23 cellular contexts compared by ENCODE assay signal in genomic region chr4:83658806-83659205, GRCh38.
"Had no signal": no experiment of that assay in that cellular context is flagged by ENCODE, and none has a peak within 500 bp of the region (broad histone marks: within the 10 kb centered on the region; RNA-seq: fewer than 3 reads in every experiment).

No MANE protein-coding gene starts in this region.

- DNase-seq: effector CD4-positive, alpha-beta T cell; foreskin fibroblast; glutamatergic neuron; islet precursor cell; left ventricle myocardium inferior; mesenchymal stem cell; naive B cell; occipital lobe; pancreas; right lobe of liver; spleen; stimulated activated CD4-positive, alpha-beta T cell treated with anti-CD3 and anti-CD28 coated beads, Interleukin-15, amount 100 ng/mL, for 24 hours; stimulated activated CD4-positive, alpha-beta T cell treated with anti-CD3 and anti-CD28 coated beads, Interleukin-1b, Interleukin-23, amount 100 ng/mL, for 48 hours; stimulated activated CD4-positive, alpha-beta T cell treated with anti-CD3 and anti-CD28 coated beads, Interleukin-4, amount 100 ng/mL, for 24 hours; testis had no signal

- H3K4me3 Mint-ChIP-seq: naive B cell; nephron; stimulated activated memory B cell treated with anti-CD40 and anti-IgM and Interleukin-4, amounts not matched to agents 10 μg/mL and 1 μg/mL and 100 μg/mL, for 72 hours; stimulated activated naive CD8-positive, alpha-beta T cell treated with anti-CD3 and anti-CD28 coated beads, Interleukin-15, Interleukin-2, amounts not matched to agents 100 ng/mL and 50 ng/mL, for 24 hours had no signal

- H3K36me3 ChIP-seq: gastroesophageal sphincter, left ventricle myocardium inferior, pancreas, right lobe of liver, spleen, tibial nerve had no signal

- H3K27me3 ChIP-seq: gastroesophageal sphincter, pancreas, right lobe of liver, testis, tibial nerve had no signal

- H3K36me3 Mint-ChIP-seq: naive B cell; stimulated activated memory B cell treated with anti-CD40 and anti-IgM and Interleukin-4, amounts not matched to agents 10 μg/mL and 1 μg/mL and 100 μg/mL, for 72 hours had no signal

- H3K4me1 ChIP-seq: gastroesophageal sphincter, left ventricle myocardium inferior, pancreas, right lobe of liver, testis had no signal

- H3K27ac Mint-ChIP-seq: naive B cell; nephron; progenitor cell of endocrine pancreas; stimulated activated memory B cell treated with anti-CD40 and anti-IgM and Interleukin-4, amounts not matched to agents 10 μg/mL and 1 μg/mL and 100 μg/mL, for 72 hours; stimulated activated naive CD8-positive, alpha-beta T cell treated with anti-CD3 and anti-CD28 coated beads, Interleukin-15, Interleukin-2, amounts not matched to agents 100 ng/mL and 50 ng/mL, for 24 hours had no signal

- H3K9me3 Mint-ChIP-seq: nephron; stimulated activated memory B cell treated with anti-CD40 and anti-IgM and Interleukin-4, amounts not matched to agents 10 μg/mL and 1 μg/mL and 100 μg/mL, for 72 hours; stimulated activated naive CD8-positive, alpha-beta T cell treated with anti-CD3 and anti-CD28 coated beads, Interleukin-15, Interleukin-2, amounts not matched to agents 100 ng/mL and 50 ng/mL, for 24 hours had no signal

- H3K27me3 Mint-ChIP-seq: stimulated activated memory B cell treated with anti-CD40 and anti-IgM and Interleukin-4, amounts not matched to agents 10 μg/mL and 1 μg/mL and 100 μg/mL, for 72 hours had no signal

- FAIRE-seq: pancreas had no signal

- H3K9me3 ChIP-seq: gastroesophageal sphincter, left ventricle myocardium inferior, pancreas, right lobe of liver, spleen, testis, tibial nerve had no signal

- H3K4me3 ChIP-seq: coronary artery, gastroesophageal sphincter, left ventricle myocardium inferior, lung, pancreas, right lobe of liver, spleen, testis, tibial nerve had no signal

- ATAC-seq: gastroesophageal sphincter; pancreas; right lobe of liver; stimulated activated memory B cell treated with anti-CD40 and anti-IgM and Interleukin-4, amounts not matched to agents 10 μg/mL and 1 μg/mL and 100 μg/mL, for 72 hours had no signal

- H3K4me1 Mint-ChIP-seq: nephron had no signal

- H3K27ac ChIP-seq: coronary artery, gastroesophageal sphincter, left ventricle myocardium inferior, pancreas, right lobe of liver, spleen, testis, tibial nerve had no signal
